ENCODE assay signal across 33 cellular contexts in the genomic region with DNA sequence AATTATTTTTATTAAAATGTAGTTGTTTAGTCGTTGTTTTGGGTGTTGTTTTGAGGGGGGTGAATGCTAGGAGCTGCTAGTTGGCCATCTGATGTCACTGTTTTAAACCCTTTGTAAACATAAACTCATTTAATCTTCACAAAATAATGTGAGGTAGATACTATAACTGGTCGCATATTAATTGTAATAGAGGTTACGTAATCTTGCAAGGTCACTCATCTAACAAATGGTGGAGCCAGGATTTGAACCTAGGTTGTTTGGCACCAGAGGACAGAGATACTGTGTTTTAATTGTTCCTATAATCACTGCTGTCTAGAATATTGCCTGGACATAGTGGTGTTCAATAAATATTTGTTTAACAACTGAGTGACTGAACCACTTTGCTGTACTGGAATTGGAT. TPM values are rescaled to one million over a fixed set of nuclear protein-coding genes. Genes with fewer than 3 reads are reported as not detected.
"Had no signal": no experiment of that assay in that cellular context is flagged by ENCODE, and none has a peak within 500 bp of the region (broad histone marks: within the 10 kb centered on the region; RNA-seq: fewer than 3 reads in every experiment).

No MANE protein-coding gene starts in this region.

- H3K36me3 ChIP-seq: ascending aorta, breast epithelium, gastrocnemius medialis had no signal

- H3K4me3 Mint-ChIP-seq: activated CD4-positive, alpha-beta memory T cell treated with anti-CD3 and anti-CD28 coated beads, Interleukin-2, amount 10 ng/mL, durations not matched to agents 7 days and 5 days; activated CD4-positive, alpha-beta T cell treated with anti-CD3 and anti-CD28 coated beads, Interleukin-2, amount 10 ng/mL, durations not matched to agents 7 days and 5 days; activated naive CD4-positive, alpha-beta T cell treated with anti-CD3 and anti-CD28 coated beads, Interleukin-2, amount 10 ng/mL, durations not matched to agents 7 days and 5 days; activated naive CD8-positive, alpha-beta T cell treated with anti-CD3 and anti-CD28 coated beads, Interleukin-2, amount 10 ng/mL, durations not matched to agents 7 days and 5 days; activated T-cell treated with anti-CD3 and anti-CD28 coated beads, Interleukin-2, amount 50 U/mL, for 24 hours; activated T-cell treated with anti-CD3 and anti-CD28 coated beads, Interleukin-2, amount 50 U/mL, for 72 hours; brain; effector memory CD8-positive, alpha-beta T cell; T-helper 17 cell; T-helper 2 cell treated with Interferon-gamma antibody and Interleukin-4, amounts not matched to agents 5 μg/mL and 100 μg/mL, for 36 hours had no signal

- DNase-seq: activated CD4-positive, alpha-beta memory T cell treated with anti-CD3 and anti-CD28 coated beads, Interleukin-2, amount 10 ng/mL, durations not matched to agents 7 days and 5 days; activated CD4-positive, alpha-beta T cell treated with anti-CD3 and anti-CD28 coated beads for 1 hour; activated CD4-positive, alpha-beta T cell treated with anti-CD3 and anti-CD28 coated beads for 4 hours; activated CD4-positive, alpha-beta T cell treated with anti-CD3 and anti-CD28 coated beads, Interleukin-2, amount 10 ng/mL, durations not matched to agents 7 days and 5 days; activated CD4-positive, alpha-beta T cell treated with anti-CD3 and anti-CD28 coated beads, Interleukin-2, amount 50 U/mL, for 4 hours; activated CD8-positive, alpha-beta memory T cell treated with anti-CD3 and anti-CD28 coated beads, Interleukin-2, amount 50 U/mL, for 48 hours; activated gamma-delta T cell; activated naive CD4-positive, alpha-beta T cell; activated naive CD4-positive, alpha-beta T cell treated with anti-CD3 and anti-CD28 coated beads, Interleukin-2, amount 10 ng/mL, durations not matched to agents 7 days and 5 days; activated naive CD8-positive, alpha-beta T cell treated with anti-CD3 and anti-CD28 coated beads, Interleukin-2, amount 10 ng/mL, durations not matched to agents 7 days and 5 days; activated T-cell treated with anti-CD3 and anti-CD28 coated beads for 4 hours; activated T-cell treated with anti-CD3 and anti-CD28 coated beads, Interleukin-2, amount 50 U/mL, for 24 hours; activated T-cell treated with anti-CD3 and anti-CD28 coated beads, Interleukin-2, amount 50 U/mL, for 72 hours; central memory CD4-positive, alpha-beta T cell; cortex of kidney; dermis blood vessel endothelial cell; effector CD4-positive, alpha-beta T cell; effector memory CD8-positive, alpha-beta T cell; erythroblast; foreskin keratinocyte; gastrocnemius medialis; heart right ventricle; T-helper 1 cell; T-helper 17 cell; T1000 had no signal

- H3K36me3 Mint-ChIP-seq: activated naive CD4-positive, alpha-beta T cell treated with anti-CD3 and anti-CD28 coated beads, Interleukin-2, amount 10 ng/mL, durations not matched to agents 7 days and 5 days; activated naive CD4-positive, alpha-beta T cell treated with anti-CD3 and anti-CD28 coated beads, Interleukin-2, amount 50 U/mL, for 72 hours had no signal

- H3K9me3 ChIP-seq: ascending aorta, breast epithelium, esophagus muscularis mucosa, gastrocnemius medialis had no signal

- H3K9me3 Mint-ChIP-seq: activated CD4-positive, alpha-beta memory T cell treated with anti-CD3 and anti-CD28 coated beads, Interleukin-2, amount 10 ng/mL, durations not matched to agents 7 days and 5 days; activated CD4-positive, alpha-beta T cell treated with anti-CD3 and anti-CD28 coated beads, Interleukin-2, amount 10 ng/mL, durations not matched to agents 7 days and 5 days; activated naive CD4-positive, alpha-beta T cell treated with anti-CD3 and anti-CD28 coated beads, Interleukin-2, amount 10 ng/mL, durations not matched to agents 7 days and 5 days; activated naive CD4-positive, alpha-beta T cell treated with anti-CD3 and anti-CD28 coated beads, Interleukin-2, amount 50 U/mL, for 72 hours; activated naive CD8-positive, alpha-beta T cell treated with anti-CD3 and anti-CD28 coated beads, Interleukin-2, amount 10 ng/mL, durations not matched to agents 7 days and 5 days; activated T-cell treated with anti-CD3 and anti-CD28 coated beads, Interleukin-2, amount 50 U/mL, for 24 hours; activated T-cell treated with anti-CD3 and anti-CD28 coated beads, Interleukin-2, amount 50 U/mL, for 72 hours; effector memory CD8-positive, alpha-beta T cell; T-helper 2 cell treated with Interferon-gamma antibody and Interleukin-4, amounts not matched to agents 5 μg/mL and 100 μg/mL, for 36 hours had no signal

- ATAC-seq: activated naive CD4-positive, alpha-beta T cell treated with anti-CD3 and anti-CD28 coated beads, Interleukin-2, amount 50 U/mL, for 72 hours; activated T-cell treated with anti-CD3 and anti-CD28 coated beads, Interleukin-2, amount 50 U/mL, for 72 hours; effector memory CD8-positive, alpha-beta T cell; foreskin keratinocyte; gastrocnemius medialis; T-helper 17 cell had no signal

- H3K27ac ChIP-seq: ascending aorta, breast epithelium, cardiac muscle cell, esophagus muscularis mucosa, foreskin keratinocyte, gastrocnemius medialis, heart right ventricle had no signal

- H3K27ac Mint-ChIP-seq: activated CD4-positive, alpha-beta memory T cell treated with anti-CD3 and anti-CD28 coated beads, Interleukin-2, amount 10 ng/mL, durations not matched to agents 7 days and 5 days; activated CD4-positive, alpha-beta T cell treated with anti-CD3 and anti-CD28 coated beads, Interleukin-2, amount 10 ng/mL, durations not matched to agents 7 days and 5 days; activated naive CD4-positive, alpha-beta T cell treated with anti-CD3 and anti-CD28 coated beads, Interleukin-2, amount 10 ng/mL, durations not matched to agents 7 days and 5 days; activated naive CD4-positive, alpha-beta T cell treated with anti-CD3 and anti-CD28 coated beads, Interleukin-2, amount 50 U/mL, for 72 hours; activated naive CD8-positive, alpha-beta T cell treated with anti-CD3 and anti-CD28 coated beads, Interleukin-2, amount 10 ng/mL, durations not matched to agents 7 days and 5 days; activated T-cell treated with anti-CD3 and anti-CD28 coated beads, Interleukin-2, amount 50 U/mL, for 24 hours; activated T-cell treated with anti-CD3 and anti-CD28 coated beads, Interleukin-2, amount 50 U/mL, for 72 hours; effector memory CD8-positive, alpha-beta T cell; T-helper 17 cell; T-helper 2 cell treated with Interferon-gamma antibody and Interleukin-4, amounts not matched to agents 5 μg/mL and 100 μg/mL, for 36 hours had no signal

- H3K27me3 Mint-ChIP-seq: activated CD4-positive, alpha-beta memory T cell treated with anti-CD3 and anti-CD28 coated beads, Interleukin-2, amount 10 ng/mL, durations not matched to agents 7 days and 5 days; brain; effector memory CD8-positive, alpha-beta T cell; T-helper 17 cell had no signal

- H3K27me3 ChIP-seq: ascending aorta, breast epithelium, cardiac muscle cell, esophagus muscularis mucosa, foreskin keratinocyte, gastrocnemius medialis, heart right ventricle had no signal

- H3K4me1 ChIP-seq: breast epithelium had no signal

- H3K4me3 ChIP-seq: ascending aorta, breast epithelium, cardiac muscle cell, esophagus muscularis mucosa, gastrocnemius medialis, heart right ventricle had no signal

- FAIRE-seq: colon had no signal

- H3K4me1 Mint-ChIP-seq: activated CD4-positive, alpha-beta T cell treated with anti-CD3 and anti-CD28 coated beads, Interleukin-2, amount 10 ng/mL, durations not matched to agents 7 days and 5 days; activated naive CD4-positive, alpha-beta T cell treated with anti-CD3 and anti-CD28 coated beads, Interleukin-2, amount 10 ng/mL, durations not matched to agents 7 days and 5 days; activated naive CD8-positive, alpha-beta T cell treated with anti-CD3 and anti-CD28 coated beads, Interleukin-2, amount 10 ng/mL, durations not matched to agents 7 days and 5 days; T-helper 17 cell had no signal

RNA-seq across cellular contexts. Expression of a gene that starts 54.4 kb away (rescaled TPM):
- total RNA-seq: activated CD4-positive, alpha-beta T cell treated with anti-CD3 and anti-CD28 coated beads, Interleukin-2, amount 10 ng/mL, durations not matched to agents 7 days and 5 days; ascending aorta; cardiac muscle cell; foreskin keratinocyte had no signal
- polyA plus RNA-seq: foreskin keratinocyte had no signal
